Comparison of ENCODE assay signal across 16 cellular contexts in genomic region chr9:107946364-107947137, GRCh38.
"Had no signal": no experiment of that assay in that cellular context is flagged by ENCODE, and none has a peak within 500 bp of the region (broad histone marks: within the 10 kb centered on the region; RNA-seq: fewer than 3 reads in every experiment).

No MANE protein-coding gene starts in this region.

- H3K4me1 Mint-ChIP-seq: activated naive CD4-positive, alpha-beta T cell treated with anti-CD3 and anti-CD28 coated beads, Interleukin-2, amount 50 U/mL, for 24 hours; naive B cell; neural crest cell; stimulated activated naive B cell treated with anti-CD40 and anti-IgM and Interleukin-4, amounts not matched to agents 10 μg/mL and 1 μg/mL and 100 μg/mL, for 72 hours had no signal

- H3K27ac ChIP-seq: adrenal gland, dorsolateral prefrontal cortex, epithelial cell of prostate, sigmoid colon, thyroid gland had no signal

- H3K36me3 ChIP-seq: adrenal gland, sigmoid colon, thyroid gland had no signal

- H3K27me3 ChIP-seq: dorsolateral prefrontal cortex, sigmoid colon, thyroid gland had no signal

- H3K4me1 ChIP-seq: adrenal gland, sigmoid colon, thyroid gland had no signal

- H3K4me3 ChIP-seq: adrenal gland, dorsolateral prefrontal cortex, sigmoid colon, thyroid gland had no signal

- DNase-seq: activated CD4-positive, CD25-positive, alpha-beta regulatory T cell treated with anti-CD3 and anti-CD28 coated beads, Interleukin-2, amount 50 U/mL, for 72 hours; activated effector memory CD4-positive, alpha-beta T cell treated with anti-CD3 and anti-CD28 coated beads, Interleukin-2, amount 50 U/mL, for 16 hours; activated T-cell treated with anti-CD3 and anti-CD28 coated beads, Interleukin-2, amount 50 U/mL, for 72 hours; dorsolateral prefrontal cortex; endodermal cell; foreskin melanocyte; left ventricle myocardium superior; naive B cell; sigmoid colon; stimulated activated naive B cell treated with anti-CD40 and anti-IgM and Interleukin-4, amounts not matched to agents 10 μg/mL and 1 μg/mL and 100 μg/mL, for 72 hours; T1000; thyroid gland had no signal

- H3K27me3 Mint-ChIP-seq: activated naive CD4-positive, alpha-beta T cell treated with anti-CD3 and anti-CD28 coated beads, Interleukin-2, amount 50 U/mL, for 24 hours had no signal

- H3K36me3 Mint-ChIP-seq: activated naive CD4-positive, alpha-beta T cell treated with anti-CD3 and anti-CD28 coated beads, Interleukin-2, amount 50 U/mL, for 24 hours had no signal

- H3K9me3 ChIP-seq: adrenal gland, sigmoid colon, thyroid gland had no signal

- H3K27ac Mint-ChIP-seq: activated naive CD4-positive, alpha-beta T cell treated with anti-CD3 and anti-CD28 coated beads, Interleukin-2, amount 50 U/mL, for 24 hours; activated T-cell treated with anti-CD3 and anti-CD28 coated beads, Interleukin-2, amount 50 U/mL, for 72 hours; endodermal cell; naive B cell; stimulated activated naive B cell treated with anti-CD40 and anti-IgM and Interleukin-4, amounts not matched to agents 10 μg/mL and 1 μg/mL and 100 μg/mL, for 72 hours had no signal

- H3K4me3 Mint-ChIP-seq: activated naive CD4-positive, alpha-beta T cell treated with anti-CD3 and anti-CD28 coated beads, Interleukin-2, amount 50 U/mL, for 24 hours; activated T-cell treated with anti-CD3 and anti-CD28 coated beads, Interleukin-2, amount 50 U/mL, for 72 hours; endodermal cell; naive B cell; neural crest cell; stimulated activated naive B cell treated with anti-CD40 and anti-IgM and Interleukin-4, amounts not matched to agents 10 μg/mL and 1 μg/mL and 100 μg/mL, for 72 hours had no signal
